ENCODE assay signal across 9 cellular contexts in genomic region chr3:49278548-49278947, GRCh38. TPM values are rescaled to one million over a fixed set of nuclear protein-coding genes. Genes with fewer than 3 reads are reported as not detected.
DNase-seq lines count a peak whose midpoint lies in the region; ATAC-seq, FAIRE-seq and TF ChIP-seq lines count a peak whose summit lies in the region.
"Had no signal": no experiment of that assay in that cellular context is flagged by ENCODE, and none has a peak within 500 bp of the region (broad histone marks: within the 10 kb centered on the region; RNA-seq: fewer than 3 reads in every experiment).

No MANE protein-coding gene starts in this region.

- H3K36me3 Mint-ChIP-seq in activated T-helper 2 cell treated with anti-CD3 and anti-CD28 coated beads, Interferon-gamma antibody, Interleukin-2, Interleukin-4, amounts not matched to agents 10 μg/mL and 5 μg/mL and 100 μg/mL, durations not matched to agents 14 hours and 24 hours and 36 hours (ENCODE audit: low read depth), result peaks cover 61% of the 10 kb centered on the region

- DNase-seq in HTR-8/SVneo (ENCODE audit: insufficient read length, low spot score) (no peak), lower lobe of right lung (no peak), suprapubic skin (ENCODE audit: low spot score in 2 of 2) (no peak), NCI-H446 treated with DMSO at 0.1 percent for 48 hours (lab: John Stamatoyannopoulos, UW) (no peak)
- DNase-seq in activated T-helper 2 cell treated with anti-CD3 and anti-CD28 coated beads, Interferon-gamma antibody, Interleukin-2, Interleukin-4, amounts not matched to agents 10 μg/mL and 5 μg/mL and 100 μg/mL, durations not matched to agents 14 hours and 24 hours and 36 hours (ENCODE audit: low spot score), result no peak
- no peak for DNase-seq in effector CD8-positive, alpha-beta T cell (lab: John Stamatoyannopoulos, UW)
- no peak for DNase-seq in NK-92 treated with Interleukin-12 subunit alpha and Interleukin-12 subunit beta, amount 100 ng/mL, for 24 hours (lab: John Stamatoyannopoulos, UW)
- DNase-seq: NCI-H1048; stimulated activated naive CD4-positive, alpha-beta T cell had no signal

- no peaks in the 10 kb centered on the region for H3K27me3 Mint-ChIP-seq in activated T-helper 2 cell treated with anti-CD3 and anti-CD28 coated beads, Interferon-gamma antibody, Interleukin-2, Interleukin-4, amounts not matched to agents 10 μg/mL and 5 μg/mL and 100 μg/mL, durations not matched to agents 14 hours and 24 hours and 36 hours (ENCODE audit: low read depth)

- H3K9me3 ChIP-seq in lower lobe of right lung, result no peaks in the 10 kb centered on the region
- H3K9me3 ChIP-seq in suprapubic skin, result no peaks in the 10 kb centered on the region

- H3K27ac ChIP-seq in lower lobe of right lung (peak overlapping the region; percentile 97), suprapubic skin (peak overlapping the region; percentile 86)

- intact Hi-C loops in activated T-helper 2 cell treated with anti-CD3 and anti-CD28 coated beads, Interferon-gamma antibody, Interleukin-2, Interleukin-4, amounts not matched to agents 10 μg/mL and 5 μg/mL and 100 μg/mL, durations not matched to agents 14 hours and 24 hours and 36 hours (cut with micrococcal nuclease), result loop anchor here (5.0 to 10.0 kb wide), 2 partner anchors 79 to 104 kb away; partner anchors contain the start of genes GPX1 and KLHDC8B
- intact Hi-C loops in lower lobe of right lung (cut with DNase I), result no loop called here

- peak overlapping the region; percentile 56 for H3K27ac Mint-ChIP-seq in activated T-helper 2 cell treated with anti-CD3 and anti-CD28 coated beads, Interferon-gamma antibody, Interleukin-2, Interleukin-4, amounts not matched to agents 10 μg/mL and 5 μg/mL and 100 μg/mL, durations not matched to agents 14 hours and 24 hours and 36 hours

- no peak for TF ChIP-seq POLR2A in suprapubic skin (IDR thresholded peaks at IDR 0.05)

- H3K9me3 Mint-ChIP-seq in activated T-helper 2 cell treated with anti-CD3 and anti-CD28 coated beads, Interferon-gamma antibody, Interleukin-2, Interleukin-4, amounts not matched to agents 10 μg/mL and 5 μg/mL and 100 μg/mL, durations not matched to agents 14 hours and 24 hours and 36 hours, result no peaks in the 10 kb centered on the region

- 54% methylated on average over 4 of the region's 4 CpGs for WGBS in suprapubic skin

- no peak for TF ChIP-seq CTCF in lower lobe of right lung (IDR thresholded peaks at IDR 0.05)
- no peak for TF ChIP-seq CTCF in suprapubic skin (IDR thresholded peaks at IDR 0.05)

- H3K4me3 ChIP-seq in lower lobe of right lung, result no peak overlapping the region
- no peak overlapping the region for H3K4me3 ChIP-seq in suprapubic skin

- no peak overlapping the region for H3K4me3 Mint-ChIP-seq in activated T-helper 2 cell treated with anti-CD3 and anti-CD28 coated beads, Interferon-gamma antibody, Interleukin-2, Interleukin-4, amounts not matched to agents 10 μg/mL and 5 μg/mL and 100 μg/mL, durations not matched to agents 14 hours and 24 hours and 36 hours (ENCODE audit: low read depth)

- H3K36me3 ChIP-seq in lower lobe of right lung (peaks cover 55% of the 10 kb centered on the region), suprapubic skin (peaks cover 37% of the 10 kb centered on the region)

- peaks cover 30% of the 10 kb centered on the region for H3K4me1 Mint-ChIP-seq in activated T-helper 2 cell treated with anti-CD3 and anti-CD28 coated beads, Interferon-gamma antibody, Interleukin-2, Interleukin-4, amounts not matched to agents 10 μg/mL and 5 μg/mL and 100 μg/mL, durations not matched to agents 14 hours and 24 hours and 36 hours (ENCODE audit: low read depth)

- peak; percentile 20 for FAIRE-seq in HTR-8/SVneo (lab: Jason Lieb, UNC)

- no peak for TF ChIP-seq EP300 in suprapubic skin (IDR thresholded peaks at IDR 0.05)

- H3K27me3 ChIP-seq in lower lobe of right lung (ENCODE audit: low read depth), result no peaks in the 10 kb centered on the region
- no peaks in the 10 kb centered on the region for H3K27me3 ChIP-seq in suprapubic skin

- H3K4me1 ChIP-seq in lower lobe of right lung, result peaks cover 42% of the 10 kb centered on the region
- H3K4me1 ChIP-seq in suprapubic skin, result peaks cover 40% of the 10 kb centered on the region

- no peak for ATAC-seq in lower lobe of right lung

RNA-seq across cellular contexts. Expression of gene C3orf62, which starts 1.5 kb away (rescaled TPM):
- 7.7 and 7.8 TPM in 2 replicates for total RNA-seq in activated T-helper 2 cell treated with anti-CD3 and anti-CD28 coated beads, Interferon-gamma antibody, Interleukin-2, Interleukin-4, amounts not matched to agents 10 μg/mL and 5 μg/mL and 100 μg/mL, durations not matched to agents 14 hours and 24 hours and 36 hours
- total RNA-seq in lower lobe of right lung (10.0 TPM), suprapubic skin (1 to 10 TPM; 5.9 to 9.0 (median 8.5) TPM)
